In the genomic region with DNA sequence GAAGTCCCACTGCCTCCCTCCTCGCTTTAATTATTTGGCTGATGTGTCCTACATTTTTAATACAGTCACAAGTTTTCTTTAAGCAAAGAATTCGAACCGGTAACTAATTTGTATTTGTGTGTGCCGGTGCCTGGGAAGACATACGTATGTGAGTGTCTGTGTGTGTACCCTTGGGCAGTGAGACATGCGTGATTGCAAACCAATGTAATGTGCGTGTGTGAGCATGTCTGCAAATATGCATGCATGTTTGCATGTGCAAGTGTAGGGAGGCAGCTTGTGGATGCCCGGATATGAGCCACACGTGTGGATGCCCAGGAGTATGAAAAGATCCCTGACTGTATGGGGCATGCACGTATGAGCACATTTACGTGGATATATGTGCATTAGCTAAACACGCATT, we compare ENCODE assay signal across 1 cellular context.
A peak's percentile ranks its signal among the peaks of the same experiment; 100 is the strongest.
TF ChIP-seq lines count a peak whose summit lies in the region.

No MANE protein-coding gene starts in this region.

TF ChIP-seq in GM12878, 131 proteins besides CTCF, POLR2A, EP300 and RAD21:
- TF ChIP-seq STAT1 (conservative IDR thresholded peaks at IDR 0.05) = no peak
- TF ChIP-seq BCL3 (IDR thresholded peaks at IDR 0.05; ENCODE audit: borderline replicate concordance, insufficient read depth, low read depth, low read length, poor library complexity, severe bottlenecking) = peak; percentile 90
